Comparison of ENCODE assay signal across 8 cellular contexts in genomic region chr19:17245535-17245984, GRCh38. TPM values are rescaled to one million over a fixed set of nuclear protein-coding genes. Genes with fewer than 3 reads are reported as not detected.
DNase-seq lines count a peak whose midpoint lies in the region; ATAC-seq, FAIRE-seq and TF ChIP-seq lines count a peak whose summit lies in the region.

Gene NR2F6, minus strand, starts transcription at chr19:17245919. Its CDS starts 699 bp downstream, at chr19:17245220.

- H4K20me1 ChIP-seq in keratinocyte (ENCODE audit: control insufficient read depth, extremely low read depth, insufficient read depth, low read length): no peaks in the 10 kb centered on the region

- peaks cover 26% of the 10 kb centered on the region for H3K4me1 ChIP-seq in keratinocyte (ENCODE audit: control insufficient read depth, extremely low read depth, insufficient read depth, low read length)

- peak within 1 kb of the TSS; percentile 76 for H3K4me2 ChIP-seq in keratinocyte (ENCODE audit: control insufficient read depth, extremely low read depth, insufficient read depth, low read depth, low read length)

- in situ Hi-C loops in Caki2 (cut with HindIII; ENCODE audit: low pct_unique_long_range_greater_than_20kb, low sequenced_read_pairs) (no loop called here), astrocyte of the cerebellum (cut with HindIII; ENCODE audit: low sequenced_read_pairs) (loop anchor here (10.0 kb wide), 1 partner anchor 81 kb away; no protein-coding TSS in a partner anchor)

- ATAC-seq in HG03135 (IDR thresholded peaks at IDR 0.05; ENCODE audit: unreplicated experiment) (peak; percentile 6), GM18873 (IDR thresholded peaks at IDR 0.05; ENCODE audit: low FRiP score, unreplicated experiment) (no peak)
- ATAC-seq in stimulated activated naive CD8-positive, alpha-beta T cell treated with anti-CD3 and anti-CD28 coated beads, Interleukin-15, amount 100 ng/mL, for 72 hours: peak; percentile 36

- H3K27me3 ChIP-seq in keratinocyte (ENCODE audit: control insufficient read depth, extremely low read depth, insufficient read depth, low read length): no peaks in the 10 kb centered on the region

- dilution Hi-C loops in keratinocyte (cut with MboI; ENCODE audit: extremely low pct_ligation_motif_present, low sequenced_read_pairs): no loop called here

- peak within 1 kb of the TSS; percentile 73 for H3K9ac ChIP-seq in keratinocyte (ENCODE audit: control insufficient read depth, extremely low read depth, insufficient read depth, low read length)

- no peak within 1 kb of the TSS for H3K27ac ChIP-seq in keratinocyte (ENCODE audit: control insufficient read depth, insufficient read depth, low read length)

- TF ChIP-seq CTCF in astrocyte of the cerebellum (IDR thresholded peaks at IDR 0.05; ENCODE audit: low read depth, low read length, missing control alignments): no peak
- TF ChIP-seq CTCF in keratinocyte (optimal IDR thresholded peaks at IDR 0.05 in 1 of 3, IDR thresholded peaks at IDR 0.05 in 1 of 3, conservative IDR thresholded peaks at IDR 0.05 in 1 of 3; ENCODE audit: extremely low read depth in 1 of 3, insufficient read depth in 2 of 3, low read length in 3 of 3): no peak

- peaks cover 13% of the 10 kb centered on the region for H3K27me3 Mint-ChIP-seq in stimulated activated naive CD8-positive, alpha-beta T cell treated with anti-CD3 and anti-CD28 coated beads, Interleukin-15, amount 100 ng/mL, for 72 hours

- no peaks in the 10 kb centered on the region for H3K9me3 Mint-ChIP-seq in stimulated activated naive CD8-positive, alpha-beta T cell treated with anti-CD3 and anti-CD28 coated beads, Interleukin-15, amount 100 ng/mL, for 72 hours

- peaks cover 24% of the 10 kb centered on the region for H3K4me1 Mint-ChIP-seq in stimulated activated naive CD8-positive, alpha-beta T cell treated with anti-CD3 and anti-CD28 coated beads, Interleukin-15, amount 100 ng/mL, for 72 hours

- peak within 1 kb of the TSS; percentile 79 for H3K4me3 ChIP-seq in astrocyte of the cerebellum (ENCODE audit: low read depth, low read length)
- peak within 1 kb of the TSS; percentile 82 to 92 (median 86) for H3K4me3 ChIP-seq in keratinocyte (ENCODE audit: control insufficient read depth in 2 of 3, extremely low read depth in 1 of 3, insufficient read depth in 2 of 3, low read depth in 1 of 3, low read length in 3 of 3)

- no peaks in the 10 kb centered on the region for H3K36me3 ChIP-seq in keratinocyte (ENCODE audit: control insufficient read depth in 2 of 2, extremely low read depth in 1 of 2, insufficient read depth in 2 of 2, low read length in 2 of 2)

- peak within 1 kb of the TSS; percentile 90 to 95 for H3K27ac Mint-ChIP-seq in stimulated activated naive CD8-positive, alpha-beta T cell treated with anti-CD3 and anti-CD28 coated beads, Interleukin-15, amount 100 ng/mL, for 72 hours

- H3K9me1 ChIP-seq in keratinocyte (ENCODE audit: control insufficient read depth, extremely low read depth, insufficient read depth, low read length): no peaks in the 10 kb centered on the region

- H3K9me3 ChIP-seq in keratinocyte (ENCODE audit: control insufficient read depth, low read depth, low read length): no peaks in the 10 kb centered on the region

- H2AFZ ChIP-seq in keratinocyte (ENCODE audit: control insufficient read depth, low read length): peak within 1 kb of the TSS; percentile 37

- no peak for FAIRE-seq in keratinocyte (lab: Jason Lieb, UNC)

- peak within 1 kb of the TSS; percentile 96 to 97 for H3K4me3 Mint-ChIP-seq in stimulated activated naive CD8-positive, alpha-beta T cell treated with anti-CD3 and anti-CD28 coated beads, Interleukin-15, amount 100 ng/mL, for 72 hours

- DNase-seq in Caki2 (ENCODE audit: low read depth) (no peak), astrocyte of the cerebellum (ENCODE audit: low read depth) (no peak), keratinocyte (ENCODE audit: low read depth, low spot score) (no peak), activated gamma-delta T cell treated with Interleukin-2 at 50 U/mL for 16 hours (no peak), amygdala (lab: John Stamatoyannopoulos, UW) (no peak)
- no peak for DNase-seq in stimulated activated naive CD8-positive, alpha-beta T cell treated with anti-CD3 and anti-CD28 coated beads, Interleukin-15, amount 100 ng/mL, for 72 hours

- peaks cover 39% of the 10 kb centered on the region for H3K79me2 ChIP-seq in keratinocyte (ENCODE audit: control insufficient read depth, insufficient read depth, low read length)

RNA-seq across cellular contexts. Expression of gene NR2F6, which starts in this region (rescaled TPM):
- total RNA-seq in Caki2 (2014; rRNA removed; shearing (Covaris generic); ENCODE audit: low replicate concordance): 121 and 145 TPM in 2 replicates
- polyA plus RNA-seq in keratinocyte: 12.3 to 20.2 TPM (median 12.9 TPM) in 3 replicates
- 2.9 TPM for polyA plus RNA-seq in keratinocyte (2011; ENCODE audit: low read depth)
- polyA plus RNA-seq in keratinocyte (2011; cell fraction: cytosol; rRNA removed): 10.1 and 23.5 TPM in 2 replicates
- 13.6 and 21.8 TPM in 2 replicates for polyA plus RNA-seq in keratinocyte (2011; cell fraction: nucleus; rRNA removed)
- polyA plus RNA-seq in keratinocyte (2012; ENCODE audit: low replicate concordance): 17.8 and 23.9 TPM in 2 replicates
- 7.7 to 18.4 TPM (median 11.8 TPM) in 3 replicates for polyA minus RNA-seq in keratinocyte
- polyA minus RNA-seq in keratinocyte (2011; cell fraction: cytosol; rRNA and poly(A)+ RNA removed): 51.4 TPM
- polyA minus RNA-seq in keratinocyte (2011; cell fraction: nucleus; rRNA and poly(A)+ RNA removed): 14.8 and 20.2 TPM in 2 replicates
